ENCODE assay signal across 21 cellular contexts in genomic region chr19:42965204-42965603, GRCh38. TPM values are rescaled to one million over a fixed set of nuclear protein-coding genes. Genes with fewer than 3 reads are reported as not detected.
A peak's percentile ranks its signal among the peaks of the same experiment; 100 is the strongest.
DNase-seq lines count a peak whose midpoint lies in the region; ATAC-seq and TF ChIP-seq lines count a peak whose summit lies in the region.
"Had no signal": no experiment of that assay in that cellular context is flagged by ENCODE, and none has a peak within 500 bp of the region (broad histone marks: within the 10 kb centered on the region; RNA-seq: fewer than 3 reads in every experiment).

No MANE protein-coding gene starts in this region.

- H3K36me3 ChIP-seq in BJ (ENCODE audit: control insufficient read depth, insufficient read depth, low read length) = no peaks in the 10 kb centered on the region
- no peaks in the 10 kb centered on the region for H3K36me3 ChIP-seq in IMR-90 (ENCODE audit: control insufficient read depth, insufficient read depth, low read length)
- H3K36me3 ChIP-seq: sigmoid colon, tibial nerve had no signal

- H3K4me1 ChIP-seq in IMR-90 (ENCODE audit: control insufficient read depth, insufficient read depth, low read length) = peaks cover 3% of the 10 kb centered on the region; the same call in 1 of the 2 replicates
- H3K4me1 ChIP-seq: sigmoid colon, tibial nerve had no signal

- H3K9me3 ChIP-seq in IMR-90 (ENCODE audit: control insufficient read depth, insufficient read depth, low read length) = no peaks in the 10 kb centered on the region
- H3K9me3 ChIP-seq: sigmoid colon, tibial nerve had no signal

- DNase-seq in BJ (ENCODE audit: low read depth) = peak; percentile 47
- DNase-seq in IMR-90 = peak; percentile 87
- peak; percentile 1 for DNase-seq in astrocyte of the spinal cord (ENCODE audit: low read depth, low spot score)
- DNase-seq in non-pigmented ciliary epithelial cell (ENCODE audit: low read depth) = peak; percentile 47
- no peak for DNase-seq in GM13976 (ENCODE audit: low spot score)
- no peak for DNase-seq in SW 1271 (lab: John Stamatoyannopoulos, UW)
- no peak for DNase-seq in CD14-positive monocyte (ENCODE audit: low spot score)
- DNase-seq in GM19238 (ENCODE audit: insufficient read length, low spot score) = no peak
- DNase-seq: activated CD4-positive, alpha-beta T cell treated with anti-CD3 and anti-CD28 coated beads for 36 hours; activated naive CD4-positive, alpha-beta T cell treated with anti-CD3 and anti-CD28 coated beads, Interleukin-2, amount 50 U/mL, for 16 hours; CD4-positive, alpha-beta T cell; kidney; MM.1S; NCI-H82; occipital lobe; RPMI8226; sigmoid colon; T-helper 2 cell had no signal

- H4K5ac ChIP-seq in IMR-90 (ENCODE audit: low read depth, low read length) = peak overlapping the region; percentile 18; the same call in 1 of the 2 replicates

- dilution Hi-C loops in IMR-90 (cut with HindIII; ENCODE audit: low sequenced_read_pairs, unreplicated experiment) = no loop called here

- peak overlapping the region; percentile 87 for H2BK20ac ChIP-seq in IMR-90 (ENCODE audit: low read depth, low read length)

- H3K27me3 ChIP-seq in BJ (ENCODE audit: control insufficient read depth, insufficient read depth, low read length) (no peaks in the 10 kb centered on the region), IMR-90 (ENCODE audit: control insufficient read depth, insufficient read depth, low read length) (no peaks in the 10 kb centered on the region)
- H3K27me3 ChIP-seq: tibial nerve had no signal

- no peak overlapping the region for H3K27ac Mint-ChIP-seq in CD14-positive monocyte
- H3K27ac Mint-ChIP-seq: activated CD4-positive, alpha-beta T cell treated with anti-CD3 and anti-CD28 coated beads for 36 hours; CD4-positive, alpha-beta T cell had no signal

- H4K20me1 ChIP-seq in IMR-90 (ENCODE audit: insufficient read depth, low read length) = no peaks in the 10 kb centered on the region

- no peak overlapping the region for H3K4me3 ChIP-seq in BJ (ENCODE audit: low read depth, low read length)
- H3K4me3 ChIP-seq in IMR-90 (ENCODE audit: insufficient read depth, low read depth, low read length) = no peak overlapping the region
- no peak overlapping the region for H3K4me3 ChIP-seq in astrocyte of the spinal cord (ENCODE audit: low read depth, low read length)
- H3K4me3 ChIP-seq: sigmoid colon, tibial nerve had no signal

- no peak overlapping the region for H3K56ac ChIP-seq in IMR-90 (ENCODE audit: extremely low read depth, insufficient read depth, low read length)

- no CpG with 5 or more reads among the region's 3 CpGs for WGBS in IMR-90 (ENCODE audit: extremely low coverage in 2 of 2, insufficient read length in 1 of 2), 2 experiments

- in situ Hi-C loops in IMR-90 (cut with MboI; ENCODE audit: low sequenced_read_pairs) = no loop called here
- in situ Hi-C loops in astrocyte of the spinal cord (cut with HindIII; ENCODE audit: low sequenced_read_pairs) = no loop called here
- in situ Hi-C loops in GM13976 (cut with MboI; ENCODE audit: low sequenced_read_pairs, unreplicated experiment) = no loop called here

- no peak overlapping the region for H2AK9ac ChIP-seq in IMR-90 (replicated peaks; ENCODE audit: low read depth, low read length, poor library complexity)

- H3K9me3 Mint-ChIP-seq in CD14-positive monocyte = peaks cover 0 to 8% (median 0%) of the 10 kb centered on the region in 7 donors
- H3K9me3 Mint-ChIP-seq: central memory CD8-positive, alpha-beta T cell had no signal

- no peak overlapping the region for H3K9ac ChIP-seq in IMR-90 (ENCODE audit: low read depth, low read length)

- H3K4me3 Mint-ChIP-seq in CD14-positive monocyte = no peak overlapping the region
- H3K4me3 Mint-ChIP-seq: activated CD4-positive, alpha-beta T cell treated with anti-CD3 and anti-CD28 coated beads for 36 hours; CD4-positive, alpha-beta T cell; central memory CD8-positive, alpha-beta T cell had no signal

- H2AFZ ChIP-seq in IMR-90 (replicated peaks; ENCODE audit: low read length, poor library complexity) = peak overlapping the region; percentile 79

- H3K79me1 ChIP-seq in IMR-90 (ENCODE audit: low read depth in 1 of 2, low read length in 2 of 2) = no peaks in the 10 kb centered on the region

- TF ChIP-seq CTCF in BJ (IDR thresholded peaks at IDR 0.05; ENCODE audit: insufficient read depth, low read depth, low read length) = no peak
- no peak for TF ChIP-seq CTCF in IMR-90 (conservative IDR thresholded peaks at IDR 0.05; ENCODE audit: low read depth, low read length)
- no peak for TF ChIP-seq CTCF in astrocyte of the spinal cord (IDR thresholded peaks at IDR 0.05; ENCODE audit: low read depth, low read length)
- no peak for TF ChIP-seq CTCF in GM13976 (IDR thresholded peaks at IDR 0.05; ENCODE audit: borderline replicate concordance, control extremely low read depth, extremely low read depth, insufficient read depth, missing control alignments)
- TF ChIP-seq CTCF in CD14-positive monocyte (IDR thresholded peaks at IDR 0.05) = no peak

- BruUV-seq in IMR-90 (replicated peaks; lab: Mats Ljungman, UMichigan) = no TSS peak

- H3K36me3 Mint-ChIP-seq in CD14-positive monocyte = no peaks in the 10 kb centered on the region

- H3K9me1 ChIP-seq in IMR-90 (ENCODE audit: insufficient read depth, low read length) = no peaks in the 10 kb centered on the region; the same call in 1 of the 2 replicates

- H3K27me3 Mint-ChIP-seq in CD14-positive monocyte (ENCODE audit: low read depth in 3 of 3) = peaks cover 0 to 2% (median 0%) of the 10 kb centered on the region in 3 donors

- POLR2A ChIA-PET in BJ (lab: Charles Lee) = no interaction called here
- POLR2A ChIA-PET in IMR-90 (lab: Charles Lee; ENCODE audit: unreplicated experiment) = no interaction called here

- H4K91ac ChIP-seq in IMR-90 (ENCODE audit: insufficient read depth, low read depth, low read length) = peak overlapping the region; percentile 67

- peak overlapping the region; percentile 75 for H3K14ac ChIP-seq in IMR-90 (replicated peaks; ENCODE audit: low read depth, low read length)

- no peak overlapping the region for H3K4me2 ChIP-seq in IMR-90 (ENCODE audit: low read depth, low read length)

- peak; percentile 73 for ATAC-seq in IMR-90 (ENCODE audit: low read depth)
- ATAC-seq: activated CD4-positive, alpha-beta T cell treated with anti-CD3 and anti-CD28 coated beads for 36 hours had no signal

- peak overlapping the region in 1 of 2 experiments; percentile 74; a peak in 2 of 4 replicates for H4K8ac ChIP-seq in IMR-90 (ENCODE audit: low read depth in 2 of 2, low read length in 2 of 2)

- H3K23ac ChIP-seq in IMR-90 (ENCODE audit: low read depth, low read length) = no peak overlapping the region

- intact Hi-C loops in IMR-90 (cut with micrococcal nuclease) = no loop called here
- intact Hi-C loops in CD14-positive monocyte (cut with micrococcal nuclease) = no loop called here

- H3K4ac ChIP-seq in IMR-90 (ENCODE audit: low read depth, low read length) = peak overlapping the region; percentile 87

- CTCF ChIA-PET in BJ (lab: Yijun Ruan, JAX) = interaction anchor here (1.2 to 1.4 kb wide), 2 partner anchors 14 to 21 kb away, joined by 3 read pairs; no protein-coding TSS in a partner anchor
- CTCF ChIA-PET in IMR-90 (lab: Yijun Ruan, JAX) = interaction anchor here (0.9 kb wide), 1 partner anchor 11 kb away, joined by 8 read pairs; no protein-coding TSS in a partner anchor

- H2BK120ac ChIP-seq in IMR-90 (ENCODE audit: low read depth, low read length) = peak overlapping the region; percentile 91

- H2BK15ac ChIP-seq in IMR-90 (ENCODE audit: low read depth, low read length) = no peak overlapping the region

- H3K18ac ChIP-seq in IMR-90 (ENCODE audit: low read depth, low read length) = peak overlapping the region; percentile 68

- no peak for TF ChIP-seq RAD21 in IMR-90 (IDR thresholded peaks at IDR 0.05; ENCODE audit: low read length)

- no peaks in the 10 kb centered on the region for H3K4me1 Mint-ChIP-seq in CD14-positive monocyte
- H3K4me1 Mint-ChIP-seq: activated CD4-positive, alpha-beta T cell treated with anti-CD3 and anti-CD28 coated beads for 36 hours; central memory CD8-positive, alpha-beta T cell had no signal

- peak overlapping the region; percentile 2; the same call in 1 of the 2 replicates for H3K27ac ChIP-seq in IMR-90 (ENCODE audit: insufficient read depth, low read length)
- H3K27ac ChIP-seq: sigmoid colon, tibial nerve had no signal

- H2AK5ac ChIP-seq in IMR-90 (ENCODE audit: low read depth, low read length) = peak overlapping the region; percentile 55; the same call in 1 of the 2 replicates

- peak overlapping the region; percentile 93 for H2BK5ac ChIP-seq in IMR-90 (ENCODE audit: low read depth, low read length, poor library complexity, severe bottlenecking)

- no peak for TF ChIP-seq POLR2A in IMR-90 (IDR thresholded peaks at IDR 0.05; ENCODE audit: low read depth, low read length)

TF ChIP-seq in IMR-90, 13 proteins besides CTCF, POLR2A, EP300 and RAD21 (continues in another document):
- peak; percentile 38; the same call in 1 of the 2 replicates for TF ChIP-seq MAFK (IDR thresholded peaks at IDR 0.05; ENCODE audit: low read depth, low read length)
- no peak for TF ChIP-seq RCOR1 (IDR thresholded peaks at IDR 0.05; ENCODE audit: insufficient replicate concordance, low read length)
- TF ChIP-seq NFE2L2 (IDR thresholded peaks at IDR 0.05; ENCODE audit: low read depth, low read length) = no peak
- no peak for TF ChIP-seq MAZ (IDR thresholded peaks at IDR 0.05; ENCODE audit: borderline replicate concordance, low read depth, low read length)
- TF ChIP-seq, protein P1, sequence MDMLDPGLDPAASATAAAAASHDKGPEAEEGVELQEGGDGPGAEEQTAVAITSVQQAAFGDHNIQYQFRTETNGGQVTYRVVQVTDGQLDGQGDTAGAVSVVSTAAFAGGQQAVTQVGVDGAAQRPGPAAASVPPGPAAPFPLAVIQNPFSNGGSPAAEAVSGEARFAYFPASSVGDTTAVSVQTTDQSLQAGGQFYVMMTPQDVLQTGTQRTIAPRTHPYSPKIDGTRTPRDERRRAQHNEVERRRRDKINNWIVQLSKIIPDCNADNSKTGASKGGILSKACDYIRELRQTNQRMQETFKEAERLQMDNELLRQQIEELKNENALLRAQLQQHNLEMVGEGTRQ (IDR thresholded peaks at IDR 0.05; ENCODE audit: low read depth, low read length) = no peak
- TF ChIP-seq BHLHE40 (IDR thresholded peaks at IDR 0.05; ENCODE audit: low read depth, low read length) = no peak

RNA-seq across cellular contexts. Expression of gene PSG7, which starts 28.2 kb away (rescaled TPM):
- polyA plus RNA-seq in BJ (2011; rRNA removed) (0.16 and 0.17 TPM in 2 replicates), IMR-90 (2012; rRNA removed) (0.24 and 0.26 TPM in 2 replicates), CD14-positive monocyte (not detected)
- 0.62 TPM in 1 of 2 replicates, not detected in the other for polyA minus RNA-seq in BJ (2011; rRNA and poly(A)+ RNA removed)
- total RNA-seq in IMR-90 (2012; rRNA removed) = under 0.01 and 0.28 TPM in 2 replicates
- 0.14 TPM in 2 replicates for polyA plus RNA-seq in IMR-90 (2012; cell fraction: cytosol; rRNA removed)
- 0.10 TPM in 1 of 2 replicates, not detected in the other for polyA plus RNA-seq in IMR-90 (2012; cell fraction: nucleus; rRNA removed; ENCODE audit: low replicate concordance)
- total RNA-seq: activated CD4-positive, alpha-beta T cell treated with anti-CD3 and anti-CD28 coated beads for 36 hours; CD4-positive, alpha-beta T cell; kidney; occipital lobe; sigmoid colon; tibial nerve had no signal
- polyA plus RNA-seq: sigmoid colon had no signal

RNA-seq across cellular contexts. Expression of gene PSG6, which starts 47.5 kb away (rescaled TPM):
- polyA plus RNA-seq in BJ (2011; rRNA removed) (1.0 and 1.5 TPM in 2 replicates), IMR-90 (2012; rRNA removed) (0.07 TPM in 1 of 2 replicates, not detected in the other), CD14-positive monocyte (not detected)
- 0.76 and 0.87 TPM in 2 replicates for polyA minus RNA-seq in BJ (2011; rRNA and poly(A)+ RNA removed)
- total RNA-seq in IMR-90 (2012; rRNA removed) = 0.18 TPM in 1 of 2 replicates, not detected in the other
- polyA plus RNA-seq in IMR-90 (2012; cell fraction: cytosol; rRNA removed) = 0.05 TPM in 1 of 2 replicates, not detected in the other
- polyA plus RNA-seq in IMR-90 (2012; cell fraction: nucleus; rRNA removed; ENCODE audit: low replicate concordance) = not detected in 2 replicates
- total RNA-seq: activated CD4-positive, alpha-beta T cell treated with anti-CD3 and anti-CD28 coated beads for 36 hours; CD4-positive, alpha-beta T cell; kidney; mononuclear cell; occipital lobe; sigmoid colon; tibial nerve had no signal
- polyA plus RNA-seq: sigmoid colon had no signal

Comparison
In these comparisons a context has a peak if more than half of its experiments do, and no peak if none do; other contexts are left out.
1. DNase-seq: peak in BJ (single experiment), IMR-90 (single experiment), astrocyte of the spinal cord (single experiment) and non-pigmented ciliary epithelial cell (single experiment); none in GM13976 (single experiment), SW 1271 (0 of 2), CD14-positive monocyte (single experiment) and GM19238 (single experiment).